ENCODE assay signal across 1 cellular context in genomic region chr7:150378853-150379589, GRCh38.
A peak's percentile ranks its signal among the peaks of the same experiment; 100 is the strongest.
TF ChIP-seq lines count a peak whose summit lies in the region.

ZNF775 (plus strand) TSS chr7:150379330; CDS start chr7:150388471, 9,141 bp downstream.

TF ChIP-seq in HepG2, 621 proteins besides CTCF, POLR2A, EP300 and RAD21 (continued from another document and continues in another):
- TF ChIP-seq ARID4A (CRISPR knock-in tag; IDR thresholded peaks at IDR 0.05; ENCODE audit: borderline replicate concordance) (peak; percentile 40; the same call in 1 of the 2 replicates), PCBP1 (IDR thresholded peaks at IDR 0.05; ENCODE audit: borderline replicate concordance, low read depth, low read length) (no peak), ZNF687 (CRISPR knock-in tag; IDR thresholded peaks at IDR 0.05) (peak; percentile 70), SOX5 (CRISPR knock-in tag; IDR thresholded peaks at IDR 0.05; ENCODE audit: borderline replicate concordance) (peak; percentile 59), ZNF367 (CRISPR knock-in tag; IDR thresholded peaks at IDR 0.05; ENCODE audit: borderline replicate concordance) (no peak), HNRNPL (IDR thresholded peaks at IDR 0.05; ENCODE audit: low read depth, low read length) (peak; percentile 85; the same call in 1 of the 2 replicates), RXRA (CRISPR knock-in tag; IDR thresholded peaks at IDR 0.05) (peak; percentile 64; the same call in 1 of the 2 replicates), RFXANK (CRISPR knock-in tag; IDR thresholded peaks at IDR 0.05) (0 out of 2 replicates have a peak, but pooled peaks have one; percentile 11), TAF1 (CRISPR knock-in tag; IDR thresholded peaks at IDR 0.05) (peak; percentile 77), NFYC (CRISPR knock-in tag; IDR thresholded peaks at IDR 0.05) (peak; percentile 96), RFX3 (CRISPR knock-in tag; IDR thresholded peaks at IDR 0.05) (no peak), RORA (CRISPR knock-in tag; IDR thresholded peaks at IDR 0.05) (no peak), ZNF720 (CRISPR knock-in tag; IDR thresholded peaks at IDR 0.05) (no peak), ZNF230 (CRISPR knock-in tag; IDR thresholded peaks at IDR 0.05) (0 out of 2 replicates have a peak, but pooled peaks have one; percentile 23), ZSCAN29 (CRISPR knock-in tag; conservative IDR thresholded peaks at IDR 0.05) (no peak), ZNF280B (CRISPR knock-in tag; IDR thresholded peaks at IDR 0.05; ENCODE audit: borderline replicate concordance) (0 out of 2 replicates have a peak, but pooled peaks have one; percentile 27), PHF20 (CRISPR knock-in tag; IDR thresholded peaks at IDR 0.05) (peak; percentile 39; the same call in 1 of the 2 replicates), ZNF44 (CRISPR knock-in tag; IDR thresholded peaks at IDR 0.05) (no peak), GPN1 (CRISPR knock-in tag; IDR thresholded peaks at IDR 0.05; ENCODE audit: borderline replicate concordance) (no peak), AGO1 (IDR thresholded peaks at IDR 0.05; ENCODE audit: low read depth, low read length, poor library complexity, severe bottlenecking) (peak; percentile 94), THAP11 (CRISPR knock-in tag; IDR thresholded peaks at IDR 0.05) (peak; percentile 68), ZNF616 (CRISPR knock-in tag; IDR thresholded peaks at IDR 0.05; ENCODE audit: low read depth) (no peak), SP2 (CRISPR knock-in tag; IDR thresholded peaks at IDR 0.05) (peak; percentile 94), HOXD1 (CRISPR knock-in tag; IDR thresholded peaks at IDR 0.05) (0 out of 2 replicates have a peak, but pooled peaks have one; percentile 34), ZBTB44 (CRISPR knock-in tag; IDR thresholded peaks at IDR 0.05) (0 out of 2 replicates have a peak, but pooled peaks have one; percentile 25), BCL6 (CRISPR knock-in tag; IDR thresholded peaks at IDR 0.05) (peak; percentile 26; the same call in 1 of the 2 replicates), SIN3A (IDR thresholded peaks at IDR 0.05; ENCODE audit: borderline replicate concordance, low read depth, low read length) (peak; percentile 57; the same call in 1 of the 2 replicates), CERS6 (CRISPR knock-in tag; IDR thresholded peaks at IDR 0.05) (no peak), SKI (IDR thresholded peaks at IDR 0.05; ENCODE audit: partially characterized antibody) (peak; percentile 61), ZNF362 (CRISPR knock-in tag; IDR thresholded peaks at IDR 0.05; ENCODE audit: borderline replicate concordance) (peak; percentile 17; the same call in 1 of the 2 replicates), MED1 (CRISPR knock-in tag; IDR thresholded peaks at IDR 0.05) (peak; percentile 59), NR2F1 (CRISPR knock-in tag; IDR thresholded peaks at IDR 0.05) (peak in 1 of 2 experiments; percentile 37; a peak in 2 of 4 replicates), E2F1 (CRISPR knock-in tag; IDR thresholded peaks at IDR 0.05) (peak; percentile 83), POLR2G (IDR thresholded peaks at IDR 0.05; ENCODE audit: low read depth, low read length) (peak; percentile 90), ZNF713 (CRISPR knock-in tag; IDR thresholded peaks at IDR 0.05) (no peak), HOXA5 (CRISPR knock-in tag; IDR thresholded peaks at IDR 0.05) (peak; percentile 20; the same call in 1 of the 2 replicates), SAP130 (CRISPR knock-in tag; IDR thresholded peaks at IDR 0.05; ENCODE audit: low read depth) (peak; percentile 73), KLF9 (CRISPR knock-in tag; IDR thresholded peaks at IDR 0.05; ENCODE audit: low read depth) (no peak), NFYB (CRISPR knock-in tag; IDR thresholded peaks at IDR 0.05) (peak; percentile 97), ZBTB1 (CRISPR knock-in tag; IDR thresholded peaks at IDR 0.05; ENCODE audit: borderline replicate concordance) (no peak), PLRG1 (conservative IDR thresholded peaks at IDR 0.05) (no peak), MTA3 (CRISPR knock-in tag; IDR thresholded peaks at IDR 0.05) (no peak), SYNCRIP (IDR thresholded peaks at IDR 0.05; ENCODE audit: insufficient read depth, low read depth, low read length) (no peak), RNF2 (conservative IDR thresholded peaks at IDR 0.05; ENCODE audit: low read depth) (0 out of 2 replicates have a peak, but pooled peaks have one; percentile 25), TCF12 (IDR thresholded peaks at IDR 0.05) (no peak), TCF12 (CRISPR knock-in tag; IDR thresholded peaks at IDR 0.05) (0 out of 2 replicates have a peak, but pooled peaks have one; percentile 61), ZNF251 (CRISPR knock-in tag; IDR thresholded peaks at IDR 0.05) (0 out of 2 replicates have a peak, but pooled peaks have one; percentile 72), AGO2 (optimal IDR thresholded peaks at IDR 0.05; ENCODE audit: low read depth, low read length) (peak; percentile 98), NR2F2 (IDR thresholded peaks at IDR 0.05; ENCODE audit: borderline replicate concordance, low read depth) (no peak), NR2F6 (IDR thresholded peaks at IDR 0.05) (peak; percentile 11; the same call in 1 of the 2 replicates), NR2F6 (CRISPR knock-in tag; IDR thresholded peaks at IDR 0.05) (no peak; the same call in 1 of the 2 replicates), ZNF709 (CRISPR knock-in tag; IDR thresholded peaks at IDR 0.05) (peak; percentile 77), ZNF761 (CRISPR knock-in tag; conservative IDR thresholded peaks at IDR 0.05) (0 out of 2 replicates have a peak, but pooled peaks have one; percentile 12), MAF1 (CRISPR knock-in tag; IDR thresholded peaks at IDR 0.05; ENCODE audit: borderline replicate concordance) (peak; percentile 34; the same call in 1 of the 2 replicates), RBFOX2 (IDR thresholded peaks at IDR 0.05; ENCODE audit: low read depth, low read length) (peak; percentile 99), ZBTB43 (CRISPR knock-in tag; conservative IDR thresholded peaks at IDR 0.05) (0 out of 2 replicates have a peak, but pooled peaks have one; percentile 37), ELF4 (CRISPR knock-in tag; IDR thresholded peaks at IDR 0.05; ENCODE audit: borderline replicate concordance) (no peak)
